ENCODE assay signal across 13 cellular contexts in genomic region chr16:8908779-8909468, GRCh38. TPM values are rescaled to one million over a fixed set of nuclear protein-coding genes. Genes with fewer than 3 reads are reported as not detected.
DNase-seq lines count a peak whose midpoint lies in the region; TF ChIP-seq lines count a peak whose summit lies in the region.
"Had no signal": no experiment of that assay in that cellular context is flagged by ENCODE, and none has a peak within 500 bp of the region (broad histone marks: within the 10 kb centered on the region; RNA-seq: fewer than 3 reads in every experiment).

No MANE protein-coding gene starts in this region.

- intact Hi-C loops in MCF 10A (cut with micrococcal nuclease) (no loop called here), breast epithelium (cut with DNase I; ENCODE audit: low total_unique reads) (no loop called here)

- H3K4me1 Mint-ChIP-seq in MCF 10A (ENCODE audit: insufficient read depth, unreplicated experiment) (no peaks in the 10 kb centered on the region), type B pancreatic cell (ENCODE audit: unreplicated experiment) (no peaks in the 10 kb centered on the region)

- no TSS peak for BruUV-seq in MCF 10A (replicated peaks; lab: Mats Ljungman, UMichigan)

- H3K27me3 Mint-ChIP-seq in MCF 10A (ENCODE audit: insufficient read depth, unreplicated experiment): no peaks in the 10 kb centered on the region
- H3K27me3 Mint-ChIP-seq in type B pancreatic cell: no peaks in the 10 kb centered on the region
- H3K27me3 Mint-ChIP-seq: IgD-negative memory B cell had no signal

- POLR2A ChIA-PET in MCF 10A (lab: Yijun Ruan, JAX): interaction anchor here (0.7 kb wide), 1 partner anchor 481 kb away, joined by 3 read pairs; no protein-coding TSS in a partner anchor

- H3K27ac Mint-ChIP-seq in MCF 10A (ENCODE audit: low read depth, unreplicated experiment) (peak overlapping the region; percentile 61), type B pancreatic cell (peak overlapping the region; percentile 50)

- H3K9me3 ChIP-seq in breast epithelium (no peaks in the 10 kb centered on the region), hepatocyte (ENCODE audit: low read depth) (no peaks in the 10 kb centered on the region)

- H3K79me2 ChIP-seq in hepatocyte: peaks cover 54% of the 10 kb centered on the region

- H3K9me2 ChIP-seq in hepatocyte (replicated peaks; ENCODE audit: insufficient read depth): no peaks in the 10 kb centered on the region

- H3K4me1 ChIP-seq in breast epithelium (no peaks in the 10 kb centered on the region), hepatocyte (ENCODE audit: insufficient read depth) (peaks cover 15% of the 10 kb centered on the region)

- H3K4me3 Mint-ChIP-seq in MCF 10A (ENCODE audit: unreplicated experiment): no peak overlapping the region
- H3K4me3 Mint-ChIP-seq in type B pancreatic cell: no peak overlapping the region
- H3K4me3 Mint-ChIP-seq: IgD-negative memory B cell had no signal

- no peaks in the 10 kb centered on the region for H3K27me3 ChIP-seq in breast epithelium
- H3K27me3 ChIP-seq in hepatocyte: no peaks in the 10 kb centered on the region

- DNase-seq in MCF 10A (ENCODE audit: unreplicated experiment) (peak; percentile 21), breast epithelium (ENCODE audit: low spot score in 2 of 2) (no peak), hepatocyte (ENCODE audit: low spot score) (no peak), type B pancreatic cell (ENCODE audit: extremely low spot score, unreplicated experiment) (no peak), GDM1 (lab: John Stamatoyannopoulos, UW) (no peak), NCI-H187 treated with DMSO at 0.1 percent for 48 hours (lab: John Stamatoyannopoulos, UW) (no peak)
- DNase-seq in central memory CD4-positive, alpha-beta T cell: no peak
- DNase-seq: activated CD4-positive, alpha-beta T cell treated with anti-CD3 and anti-CD28 coated beads, Interleukin-2, amount 50 U/mL, for 1 hour; NCI-H2081; NK-92 treated with Interleukin-12 subunit alpha and Interleukin-12 subunit beta, amount 100 ng/mL, for 24 hours had no signal

- H4K20me1 ChIP-seq in hepatocyte (ENCODE audit: insufficient read depth, poor library complexity, severe bottlenecking): peaks cover 24% of the 10 kb centered on the region

- H3K4me2 ChIP-seq in hepatocyte: no peak overlapping the region

- H3K36me3 Mint-ChIP-seq in MCF 10A (ENCODE audit: insufficient read depth, unreplicated experiment) (peaks cover 87% of the 10 kb centered on the region), type B pancreatic cell (peaks cover 21% of the 10 kb centered on the region)
- H3K36me3 Mint-ChIP-seq: IgD-negative memory B cell had no signal

- CTCF ChIA-PET in MCF 10A (lab: Yijun Ruan, JAX): interaction anchor here (0.5 to 0.9 kb wide), 5 partner anchors 9 to 1478 kb away, joined by 3 to 5 read pairs (median 3); no protein-coding TSS in a partner anchor

- no peaks in the 10 kb centered on the region for H3K9me3 Mint-ChIP-seq in MCF 10A (ENCODE audit: unreplicated experiment)
- H3K9me3 Mint-ChIP-seq in type B pancreatic cell: no peaks in the 10 kb centered on the region
- H3K9me3 Mint-ChIP-seq: IgD-negative memory B cell had no signal

- peaks cover 5% of the 10 kb centered on the region for H3K36me3 ChIP-seq in breast epithelium
- H3K36me3 ChIP-seq in hepatocyte (replicated peaks; ENCODE audit: insufficient read depth, low read depth): peaks cover 8% of the 10 kb centered on the region

- H3K4me3 ChIP-seq in breast epithelium (no peak overlapping the region), hepatocyte (no peak overlapping the region)

- 70% methylated on average over 8 of the region's 8 CpGs for WGBS in hepatocyte (ENCODE audit: low lambda C conversion rate, missing lambda C conversion rate)

- TF ChIP-seq POLR2A in breast epithelium (IDR thresholded peaks at IDR 0.05): no peak

- no peak for TF ChIP-seq CTCF in MCF 10A (IDR thresholded peaks at IDR 0.05; ENCODE audit: unreplicated experiment)
- TF ChIP-seq CTCF in breast epithelium (IDR thresholded peaks at IDR 0.05): no peak
- TF ChIP-seq CTCF in VCaP (conservative IDR thresholded peaks at IDR 0.05): no peak
- no peak for TF ChIP-seq CTCF in hepatocyte (IDR thresholded peaks at IDR 0.05; ENCODE audit: poor library complexity)
- no peak for TF ChIP-seq CTCF in type B pancreatic cell (conservative IDR thresholded peaks at IDR 0.05)

- H3K27ac ChIP-seq in breast epithelium (no peak overlapping the region), VCaP (peak overlapping the region; percentile 80; the same call in 1 of the 2 replicates), hepatocyte (peak overlapping the region; percentile 54)

- no peak overlapping the region for H2AFZ ChIP-seq in hepatocyte

RNA-seq across cellular contexts. Expression of gene LITAFD, which starts 26.8 kb away (rescaled TPM):
- total RNA-seq in MCF 10A (2022) (not detected in 2 replicates), breast epithelium (not detected), hepatocyte (not detected in 2 replicates), type B pancreatic cell (ENCODE audit: low replicate concordance) (not detected in 2 replicates)
- polyA plus RNA-seq in hepatocyte: not detected in 2 replicates
- total RNA-seq: osteoblast had no signal
- polyA plus RNA-seq: IgD-negative memory B cell had no signal

RNA-seq across cellular contexts. Expression of gene CARHSP1, which starts 40.1 kb away (rescaled TPM):
- total RNA-seq in MCF 10A (2022): 23.9 and 27.8 TPM in 2 replicates
- 100 to 1,000 TPM in 1 of 3 donors, 10 to 100 TPM in 2; 58.6 to 126 (median 83.9) TPM for total RNA-seq in breast epithelium
- total RNA-seq in hepatocyte: 113 and 140 TPM in 2 replicates
- polyA plus RNA-seq in hepatocyte: 164 and 167 TPM in 2 replicates
- 84.6 and 88.0 TPM in 2 replicates for total RNA-seq in type B pancreatic cell (ENCODE audit: low replicate concordance)

RNA-seq across cellular contexts. Expression of gene USP7, which starts 54.8 kb away (rescaled TPM):
- total RNA-seq in MCF 10A (2022): 81.2 and 108 TPM in 2 replicates
- total RNA-seq in breast epithelium: 100 to 1,000 TPM in 2 of 3 donors, 10 to 100 TPM in 1; 87.9 to 156 (median 118) TPM
- 40.8 and 44.2 TPM in 2 replicates for total RNA-seq in hepatocyte
- 38.0 and 46.7 TPM in 2 replicates for polyA plus RNA-seq in hepatocyte
- 106 and 118 TPM in 2 replicates for total RNA-seq in type B pancreatic cell (ENCODE audit: low replicate concordance)

Comparison
In these comparisons a context has a peak if more than half of its experiments do, and no peak if none do; other contexts are left out.
1. H3K27ac ChIP-seq: peak in VCaP (single experiment) and hepatocyte (single experiment); none in breast epithelium (0 of 2).